ENCODE assay signal across 27 cellular contexts in the genomic region with DNA sequence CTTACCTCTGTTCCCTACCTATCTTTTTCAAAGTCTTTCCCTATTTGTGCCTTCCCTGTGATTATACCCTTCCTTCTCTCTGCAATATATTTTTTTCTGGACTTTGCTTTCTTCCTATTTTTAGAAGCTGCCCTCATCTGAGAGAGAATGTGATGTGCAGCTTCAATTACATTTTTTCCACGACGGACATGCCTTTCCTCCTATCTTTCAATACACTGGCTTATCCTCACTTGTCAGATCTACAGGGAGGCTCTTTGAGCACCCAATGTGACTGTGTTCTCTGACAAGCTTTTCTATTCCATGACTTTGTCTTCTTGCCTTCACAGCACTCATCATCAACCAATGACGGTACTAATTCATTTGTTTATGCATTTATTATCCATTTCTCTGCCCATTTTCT.
"Had no signal": no experiment of that assay in that cellular context is flagged by ENCODE, and none has a peak within 500 bp of the region (broad histone marks: within the 10 kb centered on the region; RNA-seq: fewer than 3 reads in every experiment).

No MANE protein-coding gene starts in this region.

- H3K9me3 ChIP-seq: ovary, prostate gland, right lobe of liver, sigmoid colon, spleen, suprapubic skin, testis, tibial artery, transverse colon, upper lobe of right lung, uterus had no signal

- H3K4me2 ChIP-seq: neural progenitor cell, smooth muscle cell had no signal

- H3K27ac ChIP-seq: neural progenitor cell, ovary, prostate gland, right lobe of liver, sigmoid colon, skin epidermis, spleen, suprapubic skin, testis, tibial artery, transverse colon, upper lobe of right lung had no signal

- ATAC-seq: naive thymus-derived CD4-positive, alpha-beta T cell; natural killer cell; right cardiac atrium; right lobe of liver; stimulated activated effector memory CD8-positive, alpha-beta T cell treated with anti-CD3 and anti-CD28 coated beads, Interleukin-12 subunit alpha, Interleukin-12 subunit beta, amount 100 ng/mL, for 72 hours; stimulated activated naive B cell treated with anti-CD40 and anti-IgM and Interleukin-4, amounts not matched to agents 10 μg/mL and 1 μg/mL and 100 μg/mL, for 72 hours; stimulated activated naive CD8-positive, alpha-beta T cell treated with anti-CD3 and anti-CD28 coated beads, Interleukin-15, amount 100 ng/mL, for 72 hours; stimulated activated naive CD8-positive, alpha-beta T cell treated with anti-CD3 and anti-CD28 coated beads, Interleukin-15, Interleukin-2, amounts not matched to agents 100 U/mL and 50 U/mL, for 24 hours; upper lobe of right lung had no signal

- DNase-seq: naive thymus-derived CD4-positive, alpha-beta T cell; natural killer cell; occipital lobe; ovary; retina; right cardiac atrium; right lobe of liver; sigmoid colon; spleen; stimulated activated CD4-positive, alpha-beta T cell treated with anti-CD3 and anti-CD28 coated beads, Interleukin-12 subunit alpha, Interleukin-12 subunit beta, amount 100 ng/mL, for 4 hours; stimulated activated CD4-positive, alpha-beta T cell treated with anti-CD3 and anti-CD28 coated beads, Interleukin-1b, Interleukin-23, amount 100 ng/mL, for 48 hours; stimulated activated CD4-positive, alpha-beta T cell treated with anti-CD3 and anti-CD28 coated beads, Interleukin-4, amount 100 ng/mL, for 24 hours; stimulated activated naive B cell treated with anti-CD40 and anti-IgM and Interleukin-4, amounts not matched to agents 10 μg/mL and 1 μg/mL and 100 μg/mL, for 72 hours; stimulated activated naive CD8-positive, alpha-beta T cell treated with anti-CD3 and anti-CD28 coated beads, Interleukin-15, amount 100 ng/mL, for 72 hours; stimulated activated naive CD8-positive, alpha-beta T cell treated with anti-CD3 and anti-CD28 coated beads, Interleukin-15, Interleukin-2, amounts not matched to agents 100 U/mL and 50 U/mL, for 24 hours; substantia nigra; testis; tibial artery; transverse colon; upper lobe of right lung; uterus had no signal

- H3K27me3 ChIP-seq: neural progenitor cell, ovary, right lobe of liver, sigmoid colon, spleen, suprapubic skin, testis, transverse colon, upper lobe of right lung, uterus had no signal

- H3K4me3 ChIP-seq: neural progenitor cell, ovary, prostate gland, right lobe of liver, sigmoid colon, skin epidermis, smooth muscle cell, spleen, suprapubic skin, testis, tibial artery, transverse colon, upper lobe of right lung, uterus had no signal

- H3K4me1 ChIP-seq: neural progenitor cell, prostate gland, sigmoid colon, spleen, testis, upper lobe of right lung, uterus had no signal

- H3K36me3 ChIP-seq: neural progenitor cell, ovary, prostate gland, right lobe of liver, sigmoid colon, spleen, suprapubic skin, tibial artery, transverse colon, upper lobe of right lung, uterus had no signal

- H2AFZ ChIP-seq: neural progenitor cell had no signal

- H3K9ac ChIP-seq: neural progenitor cell had no signal
